In the genomic region with DNA sequence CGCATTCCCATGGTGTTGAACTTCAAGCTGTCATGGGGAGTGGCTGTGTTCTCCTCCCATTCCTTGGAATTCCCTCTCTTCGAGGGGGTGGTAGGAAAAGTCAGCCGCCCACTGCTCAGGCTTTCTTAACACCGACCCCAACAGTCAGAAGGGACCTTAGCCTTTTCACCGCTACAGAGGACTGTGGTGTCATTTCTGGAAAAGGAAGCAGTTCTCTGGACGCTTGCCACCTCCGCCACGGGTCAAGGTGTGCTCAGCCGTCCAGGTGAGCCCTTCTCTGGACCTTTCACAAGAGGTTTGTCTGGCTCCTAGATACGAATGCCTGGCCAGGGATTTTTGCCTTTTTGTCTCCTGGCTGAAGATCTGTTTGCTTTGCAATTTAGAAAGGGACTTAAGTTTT, we compare ENCODE assay signal across 19 cellular contexts. TPM values are rescaled to one million over a fixed set of nuclear protein-coding genes. Genes with fewer than 3 reads are reported as not detected.
"Had no signal": no experiment of that assay in that cellular context is flagged by ENCODE, and none has a peak within 500 bp of the region (broad histone marks: within the 10 kb centered on the region; RNA-seq: fewer than 3 reads in every experiment).

No MANE protein-coding gene starts in this region.

- H3K9me3 ChIP-seq: colonic mucosa, mucosa of descending colon, ovary, suprapubic skin, tibial artery had no signal

- H3K4me3 Mint-ChIP-seq: endodermal cell, immature natural killer cell, natural killer cell, neural crest cell had no signal

- H3K4me1 ChIP-seq: colonic mucosa had no signal

- H3K36me3 ChIP-seq: colonic mucosa, ovary, suprapubic skin, tibial artery had no signal

- DNase-seq: colonic mucosa; effector CD4-positive, alpha-beta T cell; endodermal cell; erythroblast; foreskin keratinocyte; immature natural killer cell; mucosa of descending colon; natural killer cell; ovary; right cardiac atrium; small intestine; stimulated activated CD4-positive, alpha-beta T cell treated with anti-CD3 and anti-CD28 coated beads, Interleukin-12 subunit alpha, Interleukin-12 subunit beta, amount 100 ng/mL, for 4 hours; stimulated activated naive CD4-positive, alpha-beta T cell treated with Interleukin-2 at 50 U/mL for 16 hours; tibial artery had no signal

- H3K4me3 ChIP-seq: colonic mucosa, mucosa of descending colon, ovary, suprapubic skin, tibial artery had no signal

- H3K9me3 Mint-ChIP-seq: endodermal cell, immature natural killer cell, natural killer cell had no signal

- H3K27ac Mint-ChIP-seq: endodermal cell, immature natural killer cell, natural killer cell had no signal

- H3K4me1 Mint-ChIP-seq: immature natural killer cell, natural killer cell had no signal

- H3K27me3 ChIP-seq: colonic mucosa, foreskin keratinocyte, ovary, suprapubic skin had no signal

- ATAC-seq: foreskin keratinocyte, mucosa of descending colon, natural killer cell, right cardiac atrium had no signal

- H3K27ac ChIP-seq: colonic mucosa, foreskin keratinocyte, ovary, suprapubic skin, tibial artery had no signal

- H3K36me3 Mint-ChIP-seq: immature natural killer cell, natural killer cell had no signal

RNA-seq across cellular contexts. Expression of a gene that starts 31.8 kb away (rescaled TPM):
- total RNA-seq: dermis microvascular lymphatic vessel endothelial cell, endothelial cell of umbilical vein, myocyte, natural killer cell had no signal
